ENCODE assay signal across 8 cellular contexts in the genomic region with DNA sequence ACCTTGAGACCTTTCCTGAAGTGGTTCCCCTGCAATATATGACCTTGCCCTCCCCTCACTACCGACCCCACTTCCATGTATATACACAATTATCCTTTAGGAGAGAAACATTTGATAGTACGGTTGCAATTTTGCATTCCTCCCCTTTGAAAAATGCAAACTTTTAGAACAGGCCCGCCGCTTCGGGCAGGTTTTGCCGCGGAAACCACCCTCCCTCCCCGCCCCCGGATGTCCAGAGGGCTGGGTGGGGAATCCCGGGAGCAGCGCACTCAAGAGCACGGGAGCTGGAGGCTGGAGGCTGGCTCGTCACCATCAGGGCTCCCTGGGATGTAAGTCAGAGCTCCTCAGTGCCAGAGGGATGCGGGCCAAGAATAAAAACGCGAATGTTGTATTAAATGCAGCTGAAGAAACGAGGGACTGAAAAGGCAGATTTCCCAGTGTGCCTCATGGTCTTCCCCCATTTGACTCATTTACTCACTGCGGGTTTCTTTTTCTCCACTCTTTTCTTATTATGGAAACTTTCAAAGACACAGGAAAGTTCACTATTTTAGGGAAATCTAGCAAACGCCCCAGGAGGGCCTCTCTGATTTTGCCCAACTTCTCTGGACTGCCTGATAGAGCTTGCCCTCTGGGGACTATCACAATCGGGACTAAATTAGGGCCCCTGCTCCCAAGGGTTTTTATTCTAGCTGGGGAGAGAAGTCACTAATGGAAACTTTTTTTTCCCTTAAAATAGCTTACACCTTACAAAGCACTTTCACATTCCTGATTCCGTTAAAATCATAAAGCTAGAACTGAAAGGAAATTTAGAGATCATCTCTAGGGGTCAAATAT.
DNase-seq lines count a peak whose midpoint lies in the region; ATAC-seq and TF ChIP-seq lines count a peak whose summit lies in the region.

No MANE protein-coding gene starts in this region.

- peak overlapping the region; percentile 71 for H3K4me3 Mint-ChIP-seq in memory B cell

- peak overlapping the region; percentile 89 to 98 for H3K27ac ChIP-seq in tibial artery

- peaks cover 0 to 39% (median 31%) of the 10 kb centered on the region in 4 donors for H3K4me1 ChIP-seq in tibial artery

- ATAC-seq in memory B cell (ENCODE audit: low read depth), result no peak
- ATAC-seq in GM21529 (IDR thresholded peaks at IDR 0.05; ENCODE audit: unreplicated experiment), result no peak

- H3K27me3 Mint-ChIP-seq in memory B cell, result no peaks in the 10 kb centered on the region

- H3K27ac Mint-ChIP-seq in memory B cell, result peak overlapping the region; percentile 100

- no peaks in the 10 kb centered on the region for H3K9me3 Mint-ChIP-seq in memory B cell

- no peaks in the 10 kb centered on the region for H3K9me3 ChIP-seq in tibial artery

- peaks cover 40% of the 10 kb centered on the region for H3K4me1 Mint-ChIP-seq in memory B cell

- H3K36me3 ChIP-seq in tibial artery, result no peaks in the 10 kb centered on the region

- H3K27me3 ChIP-seq in tibial artery, result peaks cover 0 to 7% of the 10 kb centered on the region in 2 donors

- TF ChIP-seq CTCF in tibial artery (IDR thresholded peaks at IDR 0.05), result no peak

- DNase-seq in NCI-H2227 (lab: John Stamatoyannopoulos, UW; ENCODE audit: unreplicated experiment), result peak; percentile 54
- DNase-seq in NCI-H2227 treated with DMSO at 0.1 percent for 48 hours (lab: John Stamatoyannopoulos, UW), result no peak
- peak; percentile 66 for DNase-seq in T-helper 22 cell (ENCODE audit: low read depth)
- DNase-seq in effector CD4-positive, alpha-beta T cell, result peak; percentile 46
- no peak for DNase-seq in memory B cell (ENCODE audit: low spot score in 2 of 2)
- DNase-seq in tibial artery, result peak; percentile 86 to 95
- DNase-seq in NCI-H345 (lab: John Stamatoyannopoulos, UW), result no peak

- H3K4me3 ChIP-seq in tibial artery, result peak overlapping the region; percentile 34 to 47

- H3K36me3 Mint-ChIP-seq in memory B cell, result no peaks in the 10 kb centered on the region

- intact Hi-C loops in tibial artery (cut with DNase I; ENCODE audit: low total_unique reads), result loop anchor here (5.0 kb wide), 1 partner anchor 96 kb away; the partner anchor contains the start of gene FBXL22

Comparison
In these comparisons a context has a peak if more than half of its experiments do, and no peak if none do; other contexts are left out.
1. DNase-seq: peak in NCI-H2227 (single experiment), T-helper 22 cell (single experiment), effector CD4-positive, alpha-beta T cell (single experiment) and tibial artery (2 of 2); none in NCI-H2227 treated with DMSO at 0.1 percent for 48 hours (single experiment), memory B cell (0 of 2) and NCI-H345 (single experiment).